Comparison of ENCODE assay signal across 24 cellular contexts in the genomic region with DNA sequence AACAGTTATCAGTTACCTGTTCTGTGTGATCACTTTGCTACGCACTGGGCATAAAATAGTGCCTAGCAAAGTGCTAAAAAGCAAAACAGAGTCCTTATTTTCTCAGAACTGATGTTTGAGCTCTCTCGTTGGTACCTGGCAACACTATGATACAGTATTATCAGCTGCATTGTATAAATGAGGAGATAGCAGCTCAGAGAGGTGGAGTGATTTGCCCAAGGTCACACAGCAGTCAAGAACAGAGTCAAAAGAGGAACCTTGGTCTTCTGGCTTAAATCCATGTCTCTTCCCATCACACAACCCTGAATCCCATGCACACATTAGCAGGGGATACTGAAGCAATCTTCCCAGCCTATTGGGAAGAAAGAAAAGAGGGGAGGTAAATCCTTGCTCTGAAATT.
"Had no signal": no experiment of that assay in that cellular context is flagged by ENCODE, and none has a peak within 500 bp of the region (broad histone marks: within the 10 kb centered on the region; RNA-seq: fewer than 3 reads in every experiment).

No MANE protein-coding gene starts in this region.

- H3K9me3 Mint-ChIP-seq: nephron had no signal

- H3K27me3 ChIP-seq: gastroesophageal sphincter, pancreas, sigmoid colon, stomach, thyroid gland had no signal

- H3K4me3 Mint-ChIP-seq: immature natural killer cell; naive thymus-derived CD4-positive, alpha-beta T cell; nephron; stimulated activated effector memory CD8-positive, alpha-beta T cell treated with anti-CD3 and anti-CD28 coated beads, Interleukin-12 subunit alpha, Interleukin-12 subunit beta, amount 100 ng/mL, for 72 hours had no signal

- H3K36me3 ChIP-seq: gastroesophageal sphincter, heart right ventricle, pancreas, sigmoid colon, stomach, thyroid gland had no signal

- H3K4me1 Mint-ChIP-seq: immature natural killer cell; stimulated activated effector memory CD8-positive, alpha-beta T cell treated with anti-CD3 and anti-CD28 coated beads, Interleukin-12 subunit alpha, Interleukin-12 subunit beta, amount 100 ng/mL, for 72 hours had no signal

- H3K4me3 ChIP-seq: dorsolateral prefrontal cortex, gastroesophageal sphincter, heart right ventricle, pancreas, sigmoid colon, stomach, thyroid gland had no signal

- DNase-seq: cortex of kidney; dorsolateral prefrontal cortex; effector CD4-positive, alpha-beta T cell; foreskin keratinocyte; hippocampal formation; immature natural killer cell; midbrain; naive thymus-derived CD4-positive, alpha-beta T cell; occipital lobe; pancreas; sigmoid colon; stimulated activated CD4-positive, alpha-beta T cell treated with anti-CD3 and anti-CD28 coated beads, Interleukin-2, amount 100 ng/mL, for 24 hours; stimulated activated CD4-positive, alpha-beta T cell treated with anti-CD3 and anti-CD28 coated beads, Interleukin-4, amount 100 ng/mL, for 24 hours; stimulated activated naive CD4-positive, alpha-beta T cell treated with Interleukin-2 at 50 U/mL for 16 hours; stomach; thyroid gland had no signal

- H3K9me3 ChIP-seq: gastroesophageal sphincter, heart right ventricle, pancreas, sigmoid colon, stomach, thyroid gland had no signal

- H3K36me3 Mint-ChIP-seq: immature natural killer cell; stimulated activated effector memory CD8-positive, alpha-beta T cell treated with anti-CD3 and anti-CD28 coated beads, Interleukin-12 subunit alpha, Interleukin-12 subunit beta, amount 100 ng/mL, for 72 hours had no signal

- H3K27ac Mint-ChIP-seq: immature natural killer cell; naive thymus-derived CD4-positive, alpha-beta T cell; progenitor cell of endocrine pancreas; stimulated activated effector memory CD8-positive, alpha-beta T cell treated with anti-CD3 and anti-CD28 coated beads, Interleukin-12 subunit alpha, Interleukin-12 subunit beta, amount 100 ng/mL, for 72 hours had no signal

- H3K4me1 ChIP-seq: foreskin keratinocyte had no signal

- H3K27ac ChIP-seq: epithelial cell of prostate, foreskin keratinocyte, gastroesophageal sphincter, pancreas, sigmoid colon, stomach, thyroid gland had no signal

- ATAC-seq: esophagus mucosa; gastroesophageal sphincter; left lobe of liver; naive thymus-derived CD4-positive, alpha-beta T cell had no signal
